1 cellular context compared by ENCODE assay signal in the genomic region with DNA sequence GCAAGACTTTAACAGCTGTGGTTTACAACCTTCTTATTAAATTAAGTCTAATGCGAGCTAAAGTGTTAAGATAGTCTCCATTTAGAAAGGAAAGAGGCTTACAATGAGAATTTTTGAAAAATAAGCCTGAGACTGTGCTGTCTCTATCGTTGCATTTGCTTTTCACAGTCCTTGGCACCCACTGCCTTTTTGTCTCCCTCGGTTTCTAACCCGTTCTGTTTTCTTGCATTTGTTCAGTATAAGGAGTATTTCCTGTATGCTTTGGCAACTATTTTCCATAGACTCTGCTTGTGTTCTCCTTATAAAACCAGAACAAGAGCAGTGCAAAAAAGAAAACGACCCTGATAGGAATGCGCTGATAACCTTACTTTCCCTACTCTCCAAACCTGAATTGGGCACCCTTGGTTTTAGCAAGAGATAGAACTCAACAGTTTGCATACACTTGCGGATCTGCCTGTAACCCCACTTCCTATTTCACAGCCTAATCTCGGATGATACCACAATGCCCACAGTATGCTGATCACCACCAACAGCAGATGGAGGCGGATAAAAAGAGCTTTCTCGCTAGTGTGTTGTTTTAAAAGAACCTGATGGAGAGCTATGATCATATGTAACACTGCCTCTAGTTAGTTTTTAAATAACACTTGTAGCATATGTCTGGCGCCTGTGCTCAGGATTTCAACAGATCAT.
TF ChIP-seq lines count a peak whose summit lies in the region.

No MANE protein-coding gene starts in this region.

TF ChIP-seq in H1, 55 proteins besides CTCF, POLR2A, EP300 and RAD21 (continued from another document):
- TF ChIP-seq KDM4A (IDR thresholded peaks at IDR 0.05; ENCODE audit: low read depth, low read length, severe bottlenecking), result no peak
- TF ChIP-seq GTF2F1 (IDR thresholded peaks at IDR 0.05; ENCODE audit: borderline replicate concordance, low read depth, low read length), result no peak
- TF ChIP-seq TAF1 (IDR thresholded peaks at IDR 0.05; ENCODE audit: low read depth, low read length), result no peak
- no peak for TF ChIP-seq SRF (IDR thresholded peaks at IDR 0.05; ENCODE audit: low read depth, low read length)
- TF ChIP-seq CREB1 (IDR thresholded peaks at IDR 0.05), result no peak
- no peak for TF ChIP-seq MAFK (IDR thresholded peaks at IDR 0.05; ENCODE audit: low read depth, low read length)
- TF ChIP-seq CHD1 (IDR thresholded peaks at IDR 0.05; ENCODE audit: low read depth, low read length), result no peak
- no peak for TF ChIP-seq RXRA (IDR thresholded peaks at IDR 0.05; ENCODE audit: insufficient read depth, low read depth, low read length)
- TF ChIP-seq GABPA (IDR thresholded peaks at IDR 0.05; ENCODE audit: borderline replicate concordance, insufficient read depth, low read length), result no peak
- TF ChIP-seq, protein P1, sequence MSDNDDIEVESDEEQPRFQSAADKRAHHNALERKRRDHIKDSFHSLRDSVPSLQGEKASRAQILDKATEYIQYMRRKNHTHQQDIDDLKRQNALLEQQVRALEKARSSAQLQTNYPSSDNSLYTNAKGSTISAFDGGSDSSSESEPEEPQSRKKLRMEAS (IDR thresholded peaks at IDR 0.05), result no peak
- TF ChIP-seq, protein P2, sequence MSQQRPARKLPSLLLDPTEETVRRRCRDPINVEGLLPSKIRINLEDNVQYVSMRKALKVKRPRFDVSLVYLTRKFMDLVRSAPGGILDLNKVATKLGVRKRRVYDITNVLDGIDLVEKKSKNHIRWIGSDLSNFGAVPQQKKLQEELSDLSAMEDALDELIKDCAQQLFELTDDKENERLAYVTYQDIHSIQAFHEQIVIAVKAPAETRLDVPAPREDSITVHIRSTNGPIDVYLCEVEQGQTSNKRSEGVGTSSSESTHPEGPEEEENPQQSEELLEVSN (IDR thresholded peaks at IDR 0.05), result no peak
- TF ChIP-seq CHD2 (IDR thresholded peaks at IDR 0.05; ENCODE audit: low read length), result no peak
- TF ChIP-seq KDM1A (IDR thresholded peaks at IDR 0.05; ENCODE audit: borderline replicate concordance, low read length), result no peak
- no peak for TF ChIP-seq POLR2AphosphoS5 (IDR thresholded peaks at IDR 0.05; ENCODE audit: low read depth, low read length)
